ENCODE assay signal across 8 cellular contexts in the genomic region with DNA sequence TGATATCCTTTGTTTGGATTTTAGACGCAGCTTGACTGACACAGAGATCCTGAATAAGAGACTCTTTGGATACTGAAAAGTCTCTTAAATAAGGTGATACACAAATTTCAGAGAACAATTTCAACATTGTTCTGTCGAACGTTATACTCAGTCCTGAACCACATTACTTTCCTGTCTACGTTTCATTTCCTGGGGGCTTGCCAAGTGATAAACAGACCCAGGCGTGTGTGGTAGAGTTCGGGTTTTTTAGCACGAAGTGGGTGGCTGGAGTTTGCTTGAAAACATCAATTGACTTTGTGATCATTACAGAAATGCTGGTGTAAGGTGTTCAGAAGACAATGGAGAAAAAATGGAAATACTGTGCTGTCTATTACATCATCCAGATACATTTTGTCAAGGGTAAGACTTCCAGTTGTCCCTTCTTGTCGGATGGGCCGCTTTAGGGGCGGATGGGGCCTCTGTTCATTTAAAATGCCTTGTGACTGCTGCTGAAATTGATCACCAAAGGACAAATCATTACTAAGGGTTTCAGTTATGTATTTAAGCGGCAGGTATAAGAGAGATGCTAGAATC. TPM values are rescaled to one million over a fixed set of nuclear protein-coding genes. Genes with fewer than 3 reads are reported as not detected.
A peak's percentile ranks its signal among the peaks of the same experiment; 100 is the strongest.
DNase-seq lines count a peak whose midpoint lies in the region; ATAC-seq and TF ChIP-seq lines count a peak whose summit lies in the region.

TSS of gene CD96 (plus strand) at position 287 of the 573 bp plus-strand sequence. CDS start at position 339, 52 bp downstream.

- H3K9me3 ChIP-seq in fibroblast of lung (ENCODE audit: control insufficient read depth, insufficient read depth, low read depth, low read length) (no peaks in the 10 kb centered on the region), MG63 (no peaks in the 10 kb centered on the region)

- no peak within 1 kb of the TSS for H3K27ac ChIP-seq in fibroblast of lung (ENCODE audit: insufficient read depth, low read length)

- peak within 1 kb of the TSS; percentile 30 for H3K4me3 Mint-ChIP-seq in activated CD4-positive, alpha-beta T cell treated with anti-CD3 and anti-CD28 coated beads, Interleukin-2, amount 10 ng/mL, durations not matched to agents 7 days and 5 days

- no peaks in the 10 kb centered on the region for H4K20me1 ChIP-seq in fibroblast of lung (ENCODE audit: control insufficient read depth, extremely low read depth, insufficient read depth, low read length)

- POLR2A ChIA-PET in activated CD4-positive, alpha-beta T cell treated with anti-CD3 and anti-CD28 coated beads, Interleukin-2, amount 10 ng/mL, durations not matched to agents 7 days and 5 days (lab: Charles Lee) = no interaction called here

- peak within 1 kb of the TSS; percentile 45 for H3K4me2 ChIP-seq in fibroblast of lung (ENCODE audit: extremely low read depth, insufficient read depth, low read length)

- peaks cover 52% of the 10 kb centered on the region for H3K36me3 Mint-ChIP-seq in activated CD4-positive, alpha-beta T cell treated with anti-CD3 and anti-CD28 coated beads, Interleukin-2, amount 10 ng/mL, durations not matched to agents 7 days and 5 days (ENCODE audit: low read depth)

- H3K4me3 ChIP-seq in fibroblast of lung (replicated peaks in 1 of 4; ENCODE audit: control extremely low read depth in 1 of 4, insufficient read depth in 1 of 4, low read depth in 3 of 4, low read length in 4 of 4) (no peak within 1 kb of the TSS), MG63 (no peak within 1 kb of the TSS)

- CTCF ChIA-PET in activated CD4-positive, alpha-beta T cell treated with anti-CD3 and anti-CD28 coated beads, Interleukin-2, amount 10 ng/mL, durations not matched to agents 7 days and 5 days (lab: Charles Lee) = interaction anchor here (0.6 to 1.8 kb wide), 2 partner anchors 75 to 336 kb away, joined by 3 to 6 read pairs; no protein-coding TSS in a partner anchor

- H3K9me3 Mint-ChIP-seq in activated CD4-positive, alpha-beta T cell treated with anti-CD3 and anti-CD28 coated beads, Interleukin-2, amount 10 ng/mL, durations not matched to agents 7 days and 5 days = peaks cover 3% of the 10 kb centered on the region

- peaks cover 7% of the 10 kb centered on the region for H3K4me1 ChIP-seq in fibroblast of lung (ENCODE audit: control insufficient read depth, extremely low read depth, insufficient read depth, low read length)

- DNase-seq in activated CD4-positive, alpha-beta T cell treated with anti-CD3 and anti-CD28 coated beads, Interleukin-2, amount 10 ng/mL, durations not matched to agents 7 days and 5 days = peak; percentile 82
- DNase-seq in fibroblast of lung (ENCODE audit: low read depth in 2 of 2) (peak; percentile 54 to 63), NCI-H748 (lab: John Stamatoyannopoulos, UW; ENCODE audit: unreplicated experiment) (no peak), SW480 (ENCODE audit: low spot score) (no peak), MG63 (no peak)
- peak; percentile 57 to 71 for DNase-seq in stimulated activated CD8-positive, alpha-beta memory T cell treated with anti-CD3 and anti-CD28 coated beads, Interleukin-7, amount 100 ng/mL, for 4 hours (ENCODE audit: low read depth in 2 of 2)

- peaks cover 73% of the 10 kb centered on the region for H3K4me1 Mint-ChIP-seq in activated CD4-positive, alpha-beta T cell treated with anti-CD3 and anti-CD28 coated beads, Interleukin-2, amount 10 ng/mL, durations not matched to agents 7 days and 5 days

- ATAC-seq in GM18502 (IDR thresholded peaks at IDR 0.05; ENCODE audit: poor library complexity, unreplicated experiment) (peak; percentile 43), HG02981 (IDR thresholded peaks at IDR 0.05; ENCODE audit: unreplicated experiment) (peak; percentile 30)

- no peaks in the 10 kb centered on the region for H3K36me3 ChIP-seq in fibroblast of lung (ENCODE audit: control insufficient read depth, insufficient read depth, low read length)
- no peaks in the 10 kb centered on the region for H3K36me3 ChIP-seq in MG63

- no peaks in the 10 kb centered on the region for H3K79me2 ChIP-seq in fibroblast of lung (ENCODE audit: control insufficient read depth, insufficient read depth, low read length)

- H3K9ac ChIP-seq in fibroblast of lung (ENCODE audit: insufficient read depth, low read length) = no peak within 1 kb of the TSS

- H2AFZ ChIP-seq in fibroblast of lung (ENCODE audit: low read length) = no peak within 1 kb of the TSS

- no peaks in the 10 kb centered on the region for H3K27me3 ChIP-seq in fibroblast of lung (ENCODE audit: control insufficient read depth, insufficient read depth, low read length)
- H3K27me3 ChIP-seq in MG63 = no peaks in the 10 kb centered on the region

- H3K27me3 Mint-ChIP-seq in activated CD4-positive, alpha-beta T cell treated with anti-CD3 and anti-CD28 coated beads, Interleukin-2, amount 10 ng/mL, durations not matched to agents 7 days and 5 days = no peaks in the 10 kb centered on the region

- no peak for TF ChIP-seq CTCF in fibroblast of lung (conservative IDR thresholded peaks at IDR 0.05 in 1 of 2, IDR thresholded peaks at IDR 0.05 in 1 of 2; ENCODE audit: low read depth in 1 of 2, low read length in 2 of 2)

- H3K27ac Mint-ChIP-seq in activated CD4-positive, alpha-beta T cell treated with anti-CD3 and anti-CD28 coated beads, Interleukin-2, amount 10 ng/mL, durations not matched to agents 7 days and 5 days = peak within 1 kb of the TSS; percentile 99

RNA-seq across cellular contexts. Expression of gene CD96, which starts in this region (rescaled TPM):
- total RNA-seq in activated CD4-positive, alpha-beta T cell treated with anti-CD3 and anti-CD28 coated beads, Interleukin-2, amount 10 ng/mL, durations not matched to agents 7 days and 5 days = 100 to 1,000 TPM; 271 to 307 TPM
- under 0.01 TPM in 1 of 2 replicates, not detected in the other for total RNA-seq in fibroblast of lung
- 0.10 TPM in 1 of 2 replicates, not detected in the other for polyA plus RNA-seq in fibroblast of lung
- polyA plus RNA-seq in fibroblast of lung (2012) = 0.13 TPM in 1 of 2 replicates, not detected in the other
- polyA minus RNA-seq in fibroblast of lung (ENCODE audit: low replicate concordance) = not detected in 2 replicates
- total RNA-seq in MG63 (2014; rRNA removed; shearing (Covaris generic); ENCODE audit: low replicate concordance) = not detected in 2 replicates

Comparison
In these comparisons a context has a peak if more than half of its experiments do, and no peak if none do; other contexts are left out.
1. RNA of gene CD96 (total RNA-seq): 271 to 307 TPM in activated CD4-positive, alpha-beta T cell treated with anti-CD3 and anti-CD28 coated beads, Interleukin-2, amount 10 ng/mL, durations not matched to agents 7 days and 5 days; under 0.01 TPM in fibroblast of lung and not detected in MG63; every median in the first group is over 100 times any median in the second.
2. Peak in DNase-seq and H3K4me2 ChIP-seq in fibroblast of lung; RNA of the gene not detected or under 1 TPM.
3. DNase-seq: peak in activated CD4-positive, alpha-beta T cell treated with anti-CD3 and anti-CD28 coated beads, Interleukin-2, amount 10 ng/mL, durations not matched to agents 7 days and 5 days (single experiment) and stimulated activated CD8-positive, alpha-beta memory T cell treated with anti-CD3 and anti-CD28 coated beads, Interleukin-7, amount 100 ng/mL, for 4 hours (2 of 2); none in NCI-H748 (single experiment), SW480 (single experiment) and MG63 (single experiment).